Comparison of ENCODE assay signal across 8 cellular contexts in genomic region chr13:32639502-32640105, GRCh38. TPM values are rescaled to one million over a fixed set of nuclear protein-coding genes. Genes with fewer than 3 reads are reported as not detected.
DNase-seq lines count a peak whose midpoint lies in the region; ATAC-seq, FAIRE-seq and TF ChIP-seq lines count a peak whose summit lies in the region.

No MANE protein-coding gene starts in this region.

- no peak for DNase-seq in D721Med (ENCODE audit: insufficient read length, low spot score)
- DNase-seq in NCI-H146 (lab: John Stamatoyannopoulos, UW) = peak; percentile 55
- peak in 8 of 10 donors; percentile 33 to 79 (median 54) for DNase-seq in dorsolateral prefrontal cortex
- DNase-seq in lung microvascular endothelial cell (ENCODE audit: low read depth in 2 of 2) = peak; percentile 75 to 77
- peak; percentile 41 for DNase-seq in stimulated activated naive CD4-positive, alpha-beta T cell treated with Interleukin-2 at 50 U/mL for 16 hours (lab: John Stamatoyannopoulos, UW)
- DNase-seq in 8988T = no peak

- intact Hi-C loops in dorsolateral prefrontal cortex (cut with DNase I) = loop anchor here (1.0 to 2.0 kb wide), 2 partner anchors 52 to 53 kb away; partner anchors contain the start of gene PDS5B (in 1 of the 2)

- H3K4me3 ChIP-seq in WI38 (ENCODE audit: low read depth, low read length) (no peak overlapping the region), dorsolateral prefrontal cortex (peak overlapping the region in 1 of 59 donors; percentile 6)

- ATAC-seq in GM21390 (IDR thresholded peaks at IDR 0.05; ENCODE audit: unreplicated experiment) = peak; percentile 66

- no peaks in the 10 kb centered on the region for H3K27me3 ChIP-seq in dorsolateral prefrontal cortex

- FAIRE-seq in D721Med (lab: Jason Lieb, UNC) = peak; percentile 56

- peak overlapping the region in 3 of 59 donors; percentile 3 to 45 (median 15) for H3K27ac ChIP-seq in dorsolateral prefrontal cortex

- TF ChIP-seq CTCF in D721Med (IDR thresholded peaks at IDR 0.05; ENCODE audit: insufficient read depth, missing control alignments) = peak; percentile 85
- peak; percentile 65 for TF ChIP-seq CTCF in WI38 (IDR thresholded peaks at IDR 0.05; ENCODE audit: low read depth, low read length)
- TF ChIP-seq CTCF in dorsolateral prefrontal cortex (IDR thresholded peaks at IDR 0.05 in 54 of 56, conservative IDR thresholded peaks at IDR 0.05 in 2 of 56; ENCODE audit: low read depth in 1 of 56, partially characterized antibody in 56 of 56) = peak; percentile 72 to 93 (median 81)

RNA-seq across cellular contexts. Expression of gene PDS5B, which starts 53.4 kb away (rescaled TPM):
- total RNA-seq in dorsolateral prefrontal cortex (100 to 1,000 TPM in 78 of 120 experiments, 10 to 100 TPM in 42; 55.6 to 161 (median 108) TPM), lung microvascular endothelial cell (15.5 and 16.5 TPM in 2 replicates)

Comparison
In these comparisons a context has a peak if more than half of its experiments do, and no peak if none do; other contexts are left out.
1. DNase-seq: peak in NCI-H146 (single experiment), dorsolateral prefrontal cortex (8 of 10), lung microvascular endothelial cell (2 of 2) and stimulated activated naive CD4-positive, alpha-beta T cell treated with Interleukin-2 at 50 U/mL for 16 hours (single experiment); none in D721Med (single experiment) and 8988T (single experiment).
2. Peak in every context shown above with its lines, with median percentiles within 50 percentile points of each other: CTCF ChIP-seq.